In genomic region chr1:168414914-168415313, GRCh38 we compare ENCODE assay signal across 24 cellular contexts.
DNase-seq lines count a peak whose midpoint lies in the region; ATAC-seq, FAIRE-seq and TF ChIP-seq lines count a peak whose summit lies in the region.
"Had no signal": no experiment of that assay in that cellular context is flagged by ENCODE, and none has a peak within 500 bp of the region (broad histone marks: within the 10 kb centered on the region; RNA-seq: fewer than 3 reads in every experiment).

No MANE protein-coding gene starts in this region.

- no peak for TF ChIP-seq CTCF in right atrium auricular region (IDR thresholded peaks at IDR 0.05)
- no peak for TF ChIP-seq CTCF in K562 (IDR thresholded peaks at IDR 0.05 in 2 of 3, conservative IDR thresholded peaks at IDR 0.05 in 1 of 3; ENCODE audit: insufficient read depth in 2 of 3, low read depth in 1 of 3, low read length in 3 of 3)
- no peak for TF ChIP-seq CTCF in gastrocnemius medialis (IDR thresholded peaks at IDR 0.05 in 4 of 5, conservative IDR thresholded peaks at IDR 0.05 in 1 of 5)

- intact Hi-C loops in Right ventricle myocardium inferior (cut with DNase I) (no loop called here), K562 (cut with micrococcal nuclease) (no loop called here), left ventricle myocardium superior (cut with micrococcal nuclease) (no loop called here), gastrocnemius medialis (cut with DNase I; ENCODE audit: low total_unique reads) (no loop called here)

- H3K4me1 ChIP-seq in right atrium auricular region = no peaks in the 10 kb centered on the region
- H3K4me1 ChIP-seq in K562 (replicated peaks in 1 of 2; ENCODE audit: control insufficient read depth in 2 of 2, insufficient read depth in 2 of 2, low read length in 2 of 2) = no peaks in the 10 kb centered on the region; a peak in 1 of 5 replicates
- H3K4me1 ChIP-seq in gastrocnemius medialis = peaks cover 4 to 5% of the 10 kb centered on the region in 2 donors
- H3K4me1 ChIP-seq: BE2C; BLaER1 treated with 17β-estradiol and CSF1 and Interleukin-3, amounts not matched to agents 10 nM and 100 nM; HAP-1 had no signal

- TF ChIP-seq EP300 in K562 (IDR thresholded peaks at IDR 0.05; ENCODE audit: low read length) = no peak

- no peaks in the 10 kb centered on the region for H3K9me1 ChIP-seq in K562 (ENCODE audit: control insufficient read depth, insufficient read depth, low read length)

- no peak overlapping the region for H3K9ac ChIP-seq in K562 (ENCODE audit: insufficient read depth in 1 of 2, low read depth in 2 of 2, low read length in 2 of 2)
- H3K9ac ChIP-seq: BLaER1 treated with 17β-estradiol and CSF1 and Interleukin-3, amounts not matched to agents 10 nM and 100 nM had no signal

- H3K4me2 ChIP-seq in K562 (ENCODE audit: insufficient read depth, low read length) = no peak overlapping the region
- H3K4me2 ChIP-seq: BLaER1 treated with 17β-estradiol and CSF1 and Interleukin-3, amounts not matched to agents 10 nM and 100 nM had no signal

- H4K20me1 ChIP-seq in K562 (replicated peaks; ENCODE audit: control insufficient read depth, insufficient read depth, low read length) = no peaks in the 10 kb centered on the region
- H4K20me1 ChIP-seq: BLaER1 treated with 17β-estradiol and CSF1 and Interleukin-3, amounts not matched to agents 10 nM and 100 nM had no signal

- H3K9me3 ChIP-seq in right atrium auricular region (no peaks in the 10 kb centered on the region), K562 (replicated peaks; ENCODE audit: control insufficient read depth, insufficient read depth, low read depth, low read length) (no peaks in the 10 kb centered on the region), gastrocnemius medialis (no peaks in the 10 kb centered on the region)
- H3K9me3 ChIP-seq: BE2C; BLaER1 treated with 17β-estradiol and CSF1 and Interleukin-3, amounts not matched to agents 10 nM and 100 nM; HAP-1 had no signal

- in situ Hi-C loops in K562 (cut with MboI) (no loop called here), gastrocnemius medialis (cut with MboI; ENCODE audit: low sequenced_read_pairs in 4 of 4) (no loop called here)

- TF ChIP-seq RAD21 in K562 (CRISPR knock-in tag; conservative IDR thresholded peaks at IDR 0.05 in 1 of 2, IDR thresholded peaks at IDR 0.05 in 1 of 2) = no peak

- FAIRE-seq in K562 (lab: Jason Lieb, UNC) = no peak
- FAIRE-seq: A204.1, GM12891, GM18507, H54 had no signal

- H3K27ac ChIP-seq in right atrium auricular region (no peak overlapping the region), K562 (ENCODE audit: extremely low read depth, low read depth, low read length) (no peak overlapping the region), gastrocnemius medialis (peak overlapping the region in 2 of 4 donors; percentile 18 to 47)
- H3K27ac ChIP-seq: 22Rv1; BLaER1 treated with 17β-estradiol and CSF1 and Interleukin-3, amounts not matched to agents 10 nM and 100 nM had no signal

- H3K4me3 ChIP-seq in right atrium auricular region = no peak overlapping the region
- no peak overlapping the region for H3K4me3 ChIP-seq in K562
- no peak overlapping the region for H3K4me3 ChIP-seq in gastrocnemius medialis
- H3K4me3 ChIP-seq: BLaER1 treated with 17β-estradiol and CSF1 and Interleukin-3, amounts not matched to agents 10 nM and 100 nM; HAP-1 had no signal

- ATAC-seq in Right ventricle myocardium inferior (peak; percentile 69), K562 (no peak), left ventricle myocardium superior (peak; percentile 85), gastrocnemius medialis (peak; percentile 56 to 96), HG02884 (IDR thresholded peaks at IDR 0.05; ENCODE audit: unreplicated experiment) (no peak)

- peak overlapping the region; percentile 4; the same call in 1 of the 2 replicates for H2AFZ ChIP-seq in K562 (ENCODE audit: low read depth, low read length)

- POLR2A ChIA-PET in K562 (lab: Yijun Ruan, JAX) = no interaction called here

- DNase-seq in Right ventricle myocardium inferior (ENCODE audit: missing footprints) = no peak
- DNase-seq in right atrium auricular region (ENCODE audit: low spot score) = no peak
- DNase-seq in K562 (ENCODE audit: extremely low read depth in 1 of 4, low spot score in 3 of 4) = no peak
- DNase-seq in left ventricle myocardium superior = no peak
- DNase-seq in gastrocnemius medialis = peak in 1 of 2 donors; percentile 28
- DNase-seq in superior temporal gyrus (ENCODE audit: extremely low spot score) = no peak
- DNase-seq in AML-193 (lab: John Stamatoyannopoulos, UW) = no peak
- DNase-seq: BE2C; Calu3; CD4-positive, alpha-beta T cell; CD8-positive, alpha-beta memory T cell; DMS53; DMS79 treated with DMSO at 0.1 percent for 48 hours; GF-D8; GOT3; HFFc6 had no signal

- no peak for TF ChIP-seq POLR2A in K562 (conservative IDR thresholded peaks at IDR 0.05)
- TF ChIP-seq POLR2A in gastrocnemius medialis (IDR thresholded peaks at IDR 0.05) = no peak

- no peaks in the 10 kb centered on the region for H3K79me2 ChIP-seq in K562 (ENCODE audit: control insufficient read depth, insufficient read depth, low read length)

- no peaks in the 10 kb centered on the region for H3K27me3 ChIP-seq in right atrium auricular region
- H3K27me3 ChIP-seq in K562 (ENCODE audit: control insufficient read depth in 2 of 2, insufficient read depth in 2 of 2, low read length in 2 of 2) = no peaks in the 10 kb centered on the region
- no peaks in the 10 kb centered on the region for H3K27me3 ChIP-seq in gastrocnemius medialis
- H3K27me3 ChIP-seq: BE2C; BLaER1 treated with 17β-estradiol and CSF1 and Interleukin-3, amounts not matched to agents 10 nM and 100 nM had no signal

- CTCF ChIA-PET in K562 (lab: Yijun Ruan, JAX; ENCODE audit: low intra/inter-chr PET ratio) = no interaction called here

- no TSS peak for BruUV-seq in K562 (replicated peaks; lab: Mats Ljungman, UMichigan)

- no peaks in the 10 kb centered on the region for H3K36me3 ChIP-seq in right atrium auricular region
- no peaks in the 10 kb centered on the region for H3K36me3 ChIP-seq in K562 (ENCODE audit: control insufficient read depth, insufficient read depth, low read length)
- H3K36me3 ChIP-seq in gastrocnemius medialis = no peaks in the 10 kb centered on the region
- H3K36me3 ChIP-seq: BE2C; BLaER1 treated with 17β-estradiol and CSF1 and Interleukin-3, amounts not matched to agents 10 nM and 100 nM; HAP-1 had no signal

- 40% methylated on average over 2 of the region's 2 CpGs for WGBS in K562 (ENCODE audit: insufficient coverage, low coverage, missing lambda C conversion rate)

TF ChIP-seq in K562, 482 proteins besides CTCF, POLR2A, EP300 and RAD21:
- TF ChIP-seq ZBTB43 (CRISPR knock-in tag; IDR thresholded peaks at IDR 0.05) (no peak), BACH1 (tag; IDR thresholded peaks at IDR 0.05) (no peak), ZNF431 (CRISPR knock-in tag; IDR thresholded peaks at IDR 0.05) (no peak)

Comparison
In these comparisons a context has a peak if more than half of its experiments do, and no peak if none do; other contexts are left out.
1. ATAC-seq: peak in Right ventricle myocardium inferior (single experiment), left ventricle myocardium superior (single experiment) and gastrocnemius medialis (2 of 2); none in K562 (single experiment) and HG02884 (single experiment).